9 cellular contexts compared by ENCODE assay signal in the genomic region with DNA sequence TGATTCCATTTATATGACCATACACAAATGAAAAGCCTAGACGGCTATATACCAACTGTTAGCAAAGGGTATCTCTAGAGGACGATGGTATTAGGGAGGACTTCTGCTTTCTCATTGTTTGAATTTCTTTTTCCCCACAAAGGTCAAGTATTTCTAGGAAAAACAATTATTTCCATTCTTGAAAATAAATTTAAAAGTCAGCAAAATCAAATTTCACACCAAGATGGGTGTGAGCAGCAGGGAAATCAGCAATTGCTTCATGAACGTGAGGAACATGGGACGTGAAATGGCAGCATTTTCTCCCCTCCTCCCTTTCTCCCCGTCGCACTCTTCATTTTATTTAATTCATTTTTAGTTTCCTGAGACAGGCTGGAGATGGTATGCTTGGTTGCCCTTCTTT.
"Had no signal": no experiment of that assay in that cellular context is flagged by ENCODE, and none has a peak within 500 bp of the region (broad histone marks: within the 10 kb centered on the region; RNA-seq: fewer than 3 reads in every experiment).

No MANE protein-coding gene starts in this region.

- H3K4me3 ChIP-seq: HAP-1 had no signal

- H3K4me2 ChIP-seq: KMS-11 had no signal

- H3K4me3 Mint-ChIP-seq: HFFc6 had no signal

- H3K9ac ChIP-seq: KMS-11 had no signal

- H3K9me3 ChIP-seq: HAP-1 had no signal

- H3K9me3 Mint-ChIP-seq: HFFc6 had no signal

- ATAC-seq: HCT116 had no signal

- DNase-seq: GOT3, H7, HFFc6, IMR-90, KBM-7 had no signal

- H3K36me3 ChIP-seq: HAP-1 had no signal

- H3K27ac ChIP-seq: HL-60, KMS-11 had no signal

- H3K27ac Mint-ChIP-seq: HFFc6 had no signal
